ENCODE assay signal across 8 cellular contexts in genomic region chr2:11746807-11747459, GRCh38. TPM values are rescaled to one million over a fixed set of nuclear protein-coding genes. Genes with fewer than 3 reads are reported as not detected.
A peak's percentile ranks its signal among the peaks of the same experiment; 100 is the strongest.
DNase-seq lines count a peak whose midpoint lies in the region; ATAC-seq and TF ChIP-seq lines count a peak whose summit lies in the region.

No MANE protein-coding gene starts in this region.

- H3K27ac Mint-ChIP-seq in activated T-helper 2 cell treated with anti-CD3 and anti-CD28 coated beads, Interferon-gamma antibody, Interleukin-2, Interleukin-4, amounts not matched to agents 10 μg/mL and 5 μg/mL and 100 μg/mL, durations not matched to agents 14 hours and 24 hours and 36 hours = peak overlapping the region; percentile 83

- ATAC-seq in GM18907 (IDR thresholded peaks at IDR 0.05; ENCODE audit: unreplicated experiment) = no peak

- H3K4me3 ChIP-seq in MG63 (peak overlapping the region; percentile 92), right atrium auricular region (peak overlapping the region; percentile 80 to 87)

- peaks cover 3% of the 10 kb centered on the region for H3K36me3 Mint-ChIP-seq in activated T-helper 2 cell treated with anti-CD3 and anti-CD28 coated beads, Interferon-gamma antibody, Interleukin-2, Interleukin-4, amounts not matched to agents 10 μg/mL and 5 μg/mL and 100 μg/mL, durations not matched to agents 14 hours and 24 hours and 36 hours (ENCODE audit: low read depth)

- H3K4me1 Mint-ChIP-seq in activated T-helper 2 cell treated with anti-CD3 and anti-CD28 coated beads, Interferon-gamma antibody, Interleukin-2, Interleukin-4, amounts not matched to agents 10 μg/mL and 5 μg/mL and 100 μg/mL, durations not matched to agents 14 hours and 24 hours and 36 hours (ENCODE audit: low read depth) = peaks cover 78% of the 10 kb centered on the region

- H3K36me3 ChIP-seq in MG63 (peaks cover 50% of the 10 kb centered on the region), right atrium auricular region (no peaks in the 10 kb centered on the region)

- H3K27me3 ChIP-seq in MG63 = no peaks in the 10 kb centered on the region
- no peaks in the 10 kb centered on the region for H3K27me3 ChIP-seq in right atrium auricular region

- intact Hi-C loops in activated T-helper 2 cell treated with anti-CD3 and anti-CD28 coated beads, Interferon-gamma antibody, Interleukin-2, Interleukin-4, amounts not matched to agents 10 μg/mL and 5 μg/mL and 100 μg/mL, durations not matched to agents 14 hours and 24 hours and 36 hours (cut with micrococcal nuclease) = loop anchor here (1.0 to 10.0 kb wide), 4 partner anchors 7 to 932 kb away; partner anchors contain the start of genes E2F6 and PDIA6

- peak overlapping the region; percentile 94 for H3K4me3 Mint-ChIP-seq in activated T-helper 2 cell treated with anti-CD3 and anti-CD28 coated beads, Interferon-gamma antibody, Interleukin-2, Interleukin-4, amounts not matched to agents 10 μg/mL and 5 μg/mL and 100 μg/mL, durations not matched to agents 14 hours and 24 hours and 36 hours (ENCODE audit: low read depth)

- no peaks in the 10 kb centered on the region for H3K27me3 Mint-ChIP-seq in activated T-helper 2 cell treated with anti-CD3 and anti-CD28 coated beads, Interferon-gamma antibody, Interleukin-2, Interleukin-4, amounts not matched to agents 10 μg/mL and 5 μg/mL and 100 μg/mL, durations not matched to agents 14 hours and 24 hours and 36 hours (ENCODE audit: low read depth)

- H3K9me3 ChIP-seq in MG63 (no peaks in the 10 kb centered on the region), right atrium auricular region (no peaks in the 10 kb centered on the region)

- DNase-seq in activated naive CD4-positive, alpha-beta T cell treated with Interleukin-2 at 50 U/mL for 16 hours = peak; percentile 24
- DNase-seq in activated naive CD4-positive, alpha-beta T cell treated with anti-CD3 and anti-CD28 coated beads, Interleukin-2, amount 50 U/mL, for 16 hours = no peak
- peak; percentile 59 for DNase-seq in MG63
- DNase-seq in activated T-helper 2 cell treated with anti-CD3 and anti-CD28 coated beads, Interferon-gamma antibody, Interleukin-2, Interleukin-4, amounts not matched to agents 10 μg/mL and 5 μg/mL and 100 μg/mL, durations not matched to agents 14 hours and 24 hours and 36 hours (ENCODE audit: low spot score) = no peak
- DNase-seq in right atrium auricular region (ENCODE audit: low spot score) = no peak
- peak; percentile 49 for DNase-seq in putamen (ENCODE audit: low spot score)
- no peak for DNase-seq in NCI-H1930 (lab: John Stamatoyannopoulos, UW)

- no peak for TF ChIP-seq CTCF in right atrium auricular region (IDR thresholded peaks at IDR 0.05)

- no peaks in the 10 kb centered on the region for H3K9me3 Mint-ChIP-seq in activated T-helper 2 cell treated with anti-CD3 and anti-CD28 coated beads, Interferon-gamma antibody, Interleukin-2, Interleukin-4, amounts not matched to agents 10 μg/mL and 5 μg/mL and 100 μg/mL, durations not matched to agents 14 hours and 24 hours and 36 hours

- H3K4me1 ChIP-seq in right atrium auricular region = peaks cover 0 to 73% of the 10 kb centered on the region in 2 donors

- H3K27ac ChIP-seq in right atrium auricular region = peak overlapping the region; percentile 90 to 94

RNA-seq across cellular contexts. Expression of gene LPIN1, which starts 0.5 kb away (rescaled TPM):
- 139 and 207 TPM in 2 replicates for total RNA-seq in MG63 (2014; rRNA removed; shearing (Covaris generic); ENCODE audit: low replicate concordance)
- total RNA-seq in activated T-helper 2 cell treated with anti-CD3 and anti-CD28 coated beads, Interferon-gamma antibody, Interleukin-2, Interleukin-4, amounts not matched to agents 10 μg/mL and 5 μg/mL and 100 μg/mL, durations not matched to agents 14 hours and 24 hours and 36 hours = 42.9 and 48.8 TPM in 2 replicates
- total RNA-seq in right atrium auricular region = 10 to 100 TPM; 21.0 to 27.4 TPM

Comparison
In these comparisons a context has a peak if more than half of its experiments do, and no peak if none do; other contexts are left out.
1. DNase-seq: peak in activated naive CD4-positive, alpha-beta T cell treated with Interleukin-2 at 50 U/mL for 16 hours (single experiment), MG63 (single experiment) and putamen (single experiment); none in activated naive CD4-positive, alpha-beta T cell treated with anti-CD3 and anti-CD28 coated beads, Interleukin-2, amount 50 U/mL, for 16 hours (single experiment), activated T-helper 2 cell treated with anti-CD3 and anti-CD28 coated beads, Interferon-gamma antibody, Interleukin-2, Interleukin-4, amounts not matched to agents 10 μg/mL and 5 μg/mL and 100 μg/mL, durations not matched to agents 14 hours and 24 hours and 36 hours (single experiment), right atrium auricular region (single experiment) and NCI-H1930 (0 of 2).